In genomic region chr14:54776361-54777001, GRCh38 we compare ENCODE assay signal across 8 cellular contexts.
DNase-seq lines count a peak whose midpoint lies in the region; ATAC-seq and TF ChIP-seq lines count a peak whose summit lies in the region.

No MANE protein-coding gene starts in this region.

- H3K27ac ChIP-seq in SK-N-SH (ENCODE audit: low read depth in 2 of 2, low read length in 1 of 2) (peak overlapping the region; percentile 24 to 77; a peak in 3 of 4 replicates), lower lobe of right lung (no peak overlapping the region), testis (no peak overlapping the region), MM.1S (ENCODE audit: low read length) (no peak overlapping the region)

- H3K27me3 Mint-ChIP-seq in type B pancreatic cell: no peaks in the 10 kb centered on the region

- peaks cover 28% of the 10 kb centered on the region for H3K4me1 Mint-ChIP-seq in type B pancreatic cell (ENCODE audit: unreplicated experiment)

- peaks cover 17 to 50% of the 10 kb centered on the region in 2 experiments for H3K4me1 ChIP-seq in SK-N-SH (ENCODE audit: control insufficient read depth in 1 of 2, insufficient read depth in 2 of 2, low read depth in 1 of 2, low read length in 1 of 2)
- peaks cover 33% of the 10 kb centered on the region for H3K4me1 ChIP-seq in lower lobe of right lung
- H3K4me1 ChIP-seq in testis: peaks cover 11% of the 10 kb centered on the region
- H3K4me1 ChIP-seq in MM.1S (ENCODE audit: low read length): peaks cover 11% of the 10 kb centered on the region

- no peak overlapping the region for H3K4me3 Mint-ChIP-seq in type B pancreatic cell

- H3K4me2 ChIP-seq in SK-N-SH (peak overlapping the region; percentile 73), MM.1S (ENCODE audit: low read depth, low read length) (no peak overlapping the region)

- no peak for TF ChIP-seq RAD21 in SK-N-SH (IDR thresholded peaks at IDR 0.05; ENCODE audit: low read length)

- H3K9me3 Mint-ChIP-seq in type B pancreatic cell: no peaks in the 10 kb centered on the region

- intact Hi-C loops in lower lobe of right lung (cut with DNase I) (loop anchor here (10.0 kb wide), 1 partner anchor 222 kb away; no protein-coding TSS in a partner anchor), testis (cut with DNase I; ENCODE audit: low total_unique reads) (no loop called here)

- POLR2A ChIA-PET in SK-N-SH (lab: Yijun Ruan, JAX): no interaction called here

- no peaks in the 10 kb centered on the region; the same call in 1 of the 2 replicates for H4K20me1 ChIP-seq in SK-N-SH (ENCODE audit: insufficient read depth)
- H4K20me1 ChIP-seq in MM.1S (ENCODE audit: insufficient read depth, low read length): no peaks in the 10 kb centered on the region

- H3K79me2 ChIP-seq in SK-N-SH (ENCODE audit: insufficient read depth): peaks cover 11% of the 10 kb centered on the region; the same call in 1 of the 2 replicates
- H3K79me2 ChIP-seq in MM.1S (ENCODE audit: low read length): no peaks in the 10 kb centered on the region

- peak overlapping the region in 1 of 2 experiments; percentile 23; a peak in 1 of 4 replicates for H3K4me3 ChIP-seq in SK-N-SH (ENCODE audit: low read depth in 2 of 2, low read length in 1 of 2)
- H3K4me3 ChIP-seq in lower lobe of right lung: no peak overlapping the region
- no peak overlapping the region for H3K4me3 ChIP-seq in testis
- no peak overlapping the region for H3K4me3 ChIP-seq in MM.1S (ENCODE audit: low read length)

- H3K9me3 ChIP-seq in SK-N-SH (no peaks in the 10 kb centered on the region), lower lobe of right lung (no peaks in the 10 kb centered on the region), testis (no peaks in the 10 kb centered on the region), MM.1S (replicated peaks; ENCODE audit: insufficient read depth, low read length) (no peaks in the 10 kb centered on the region)

- no peak for TF ChIP-seq POLR2A in testis (IDR thresholded peaks at IDR 0.05)

- CTCF ChIA-PET in SK-N-SH (lab: Yijun Ruan, JAX): interaction anchor here (1.4 to 6.2 kb wide), 4 partner anchors 9 to 210 kb away, joined by 3 to 171 read pairs (median 72); partner anchors contain the start of gene SAMD4A

- WGBS in SK-N-SH (ENCODE audit: low lambda C conversion rate): 40% methylated on average over 12 of the region's 12 CpGs
- 70 to 81% methylated on average over 12 of the region's 12 CpGs for WGBS in testis, 2 donors

- peak; percentile 37 for ATAC-seq in GM21447 (IDR thresholded peaks at IDR 0.05; ENCODE audit: unreplicated experiment)
- ATAC-seq in lower lobe of right lung: peak in 1 of 2 donors; percentile 7

- peaks cover 35% of the 10 kb centered on the region for H3F3A ChIP-seq in SK-N-SH (replicated peaks; ENCODE audit: insufficient read depth)
- H3F3A ChIP-seq in MM.1S (ENCODE audit: insufficient read depth, low read length): peaks cover 11% of the 10 kb centered on the region

- H3K27me3 ChIP-seq in SK-N-SH (ENCODE audit: insufficient read depth): no peaks in the 10 kb centered on the region
- no peaks in the 10 kb centered on the region for H3K27me3 ChIP-seq in lower lobe of right lung (ENCODE audit: low read depth)
- H3K27me3 ChIP-seq in testis: no peaks in the 10 kb centered on the region
- H3K27me3 ChIP-seq in MM.1S (replicated peaks; ENCODE audit: insufficient read depth, low read length): no peaks in the 10 kb centered on the region

- peaks cover 14% of the 10 kb centered on the region for H3K36me3 Mint-ChIP-seq in type B pancreatic cell

- H3K9ac ChIP-seq in SK-N-SH (peak overlapping the region; percentile 40; the same call in 1 of the 2 replicates), MM.1S (ENCODE audit: low read length) (no peak overlapping the region)

- H3K27ac Mint-ChIP-seq in type B pancreatic cell: no peak overlapping the region

- H3K36me3 ChIP-seq in SK-N-SH (replicated peaks in 1 of 2; ENCODE audit: control insufficient read depth in 1 of 2, insufficient read depth in 2 of 2, low read length in 1 of 2) (peaks cover 21 to 33% of the 10 kb centered on the region in 2 experiments), lower lobe of right lung (peaks cover 22% of the 10 kb centered on the region), testis (ENCODE audit: low read depth, missing control alignments) (no peaks in the 10 kb centered on the region), MM.1S (replicated peaks; ENCODE audit: insufficient read depth, low read length) (no peaks in the 10 kb centered on the region)

- DNase-seq in A172 (ENCODE audit: low spot score): peak; percentile 24
- DNase-seq in SK-N-SH: peak; percentile 33
- DNase-seq in activated naive CD8-positive, alpha-beta T cell treated with anti-CD3 and anti-CD28 coated beads, Interleukin-2, amount 50 U/mL, for 16 hours (ENCODE audit: low read depth, low spot score): peak; percentile 56
- DNase-seq in lower lobe of right lung: peak; percentile 76
- peak; percentile 20 for DNase-seq in testis
- no peak for DNase-seq in MM.1S
- DNase-seq in type B pancreatic cell (ENCODE audit: extremely low spot score, unreplicated experiment): no peak

- TF ChIP-seq CTCF in SK-N-SH (IDR thresholded peaks at IDR 0.05) (no peak), lower lobe of right lung (IDR thresholded peaks at IDR 0.05) (no peak), testis (IDR thresholded peaks at IDR 0.05) (no peak), MM.1S (IDR thresholded peaks at IDR 0.05; ENCODE audit: low read length) (no peak), type B pancreatic cell (conservative IDR thresholded peaks at IDR 0.05) (no peak)

- TF ChIP-seq EP300 in SK-N-SH (IDR thresholded peaks at IDR 0.05; ENCODE audit: borderline replicate concordance in 1 of 2, low read depth in 1 of 2, low read length in 1 of 2): peak in 1 of 2 experiments; percentile 90; a peak in 2 of 4 replicates

- H2AFZ ChIP-seq in SK-N-SH (ENCODE audit: low read depth) (no peak overlapping the region), MM.1S (ENCODE audit: low read length) (no peak overlapping the region)

- H3K9me2 ChIP-seq in SK-N-SH: no peaks in the 10 kb centered on the region
- H3K9me2 ChIP-seq in MM.1S (replicated peaks; ENCODE audit: insufficient read depth, low read length): no peaks in the 10 kb centered on the region

TF ChIP-seq in SK-N-SH, 30 proteins besides CTCF, POLR2A, EP300 and RAD21 (continues in another document):
- no peak for TF ChIP-seq USF1 (IDR thresholded peaks at IDR 0.05; ENCODE audit: borderline replicate concordance, low read depth)
- TF ChIP-seq SMC3 (IDR thresholded peaks at IDR 0.05; ENCODE audit: low read depth, low read length): no peak
- no peak for TF ChIP-seq USF2 (IDR thresholded peaks at IDR 0.05; ENCODE audit: borderline replicate concordance, low read depth, low read length)
- peak; percentile 86 for TF ChIP-seq MAX (IDR thresholded peaks at IDR 0.05; ENCODE audit: low read depth)
- no peak for TF ChIP-seq IRF3 (IDR thresholded peaks at IDR 0.05; ENCODE audit: low read depth, low read length)
- peak; percentile 93 for TF ChIP-seq TEAD4 (IDR thresholded peaks at IDR 0.05; ENCODE audit: borderline replicate concordance, insufficient read depth)
- TF ChIP-seq NRF1 (IDR thresholded peaks at IDR 0.05; ENCODE audit: low read depth, low read length): no peak
- no peak for TF ChIP-seq RFX5 (IDR thresholded peaks at IDR 0.05; ENCODE audit: low read length)
- TF ChIP-seq TAF1 (IDR thresholded peaks at IDR 0.05; ENCODE audit: borderline replicate concordance, low read depth, low read length): no peak
- TF ChIP-seq NFIC (IDR thresholded peaks at IDR 0.05; ENCODE audit: borderline replicate concordance): peak; percentile 98
- no peak for TF ChIP-seq GATA2 (CRISPR knock-in tag; IDR thresholded peaks at IDR 0.05)
- TF ChIP-seq ELF1 (IDR thresholded peaks at IDR 0.05): no peak
- TF ChIP-seq GABPA (IDR thresholded peaks at IDR 0.05; ENCODE audit: low read depth): no peak
- TF ChIP-seq EZH2phosphoT487 (IDR thresholded peaks at IDR 0.05; ENCODE audit: borderline replicate concordance, low read depth): no peak

Comparison
In these comparisons a context has a peak if more than half of its experiments do, and no peak if none do; other contexts are left out.
1. DNase-seq: peak in A172 (single experiment), SK-N-SH (single experiment), activated naive CD8-positive, alpha-beta T cell treated with anti-CD3 and anti-CD28 coated beads, Interleukin-2, amount 50 U/mL, for 16 hours (single experiment), lower lobe of right lung (single experiment) and testis (single experiment); none in MM.1S (single experiment) and type B pancreatic cell (single experiment).
2. H3K27ac ChIP-seq: peak in SK-N-SH (2 of 2); none in lower lobe of right lung (single experiment), testis (0 of 2) and MM.1S (single experiment).